ENCODE assay signal across 8 cellular contexts in genomic region chr15:41285285-41285684, GRCh38. TPM values are rescaled to one million over a fixed set of nuclear protein-coding genes. Genes with fewer than 3 reads are reported as not detected.
DNase-seq lines count a peak whose midpoint lies in the region; ATAC-seq and TF ChIP-seq lines count a peak whose summit lies in the region.

No MANE protein-coding gene starts in this region.

- H3K9me3 ChIP-seq in A673 (ENCODE audit: low read depth, low read length, poor library complexity, severe bottlenecking) (peaks cover 3% of the 10 kb centered on the region), mammary epithelial cell (replicated peaks; ENCODE audit: insufficient read depth, low read length) (no peaks in the 10 kb centered on the region), mucosa of stomach (ENCODE audit: control insufficient read depth, low read length) (no peaks in the 10 kb centered on the region)

- H3K27ac ChIP-seq in A673 (ENCODE audit: low read depth, low read length, poor library complexity, severe bottlenecking) (peak overlapping the region; percentile 94), mammary epithelial cell (ENCODE audit: insufficient read depth, low read depth, low read length) (peak overlapping the region; percentile 77), caudate nucleus (ENCODE audit: low read depth, low read length) (no peak overlapping the region)

- CTCF ChIA-PET in A673 (lab: Charles Lee): no interaction called here
- CTCF ChIA-PET in mammary epithelial cell (lab: Charles Lee; ENCODE audit: low non-redundant PET): no interaction called here

- H3K4me2 ChIP-seq in mammary epithelial cell (ENCODE audit: insufficient read depth, low read depth, low read length): peak overlapping the region; percentile 85

- TF ChIP-seq CTCF in A673 (conservative IDR thresholded peaks at IDR 0.05; ENCODE audit: low read depth, low read length) (no peak), mammary epithelial cell (conservative IDR thresholded peaks at IDR 0.05 in 1 of 2, IDR thresholded peaks at IDR 0.05 in 1 of 2; ENCODE audit: extremely low read depth in 1 of 2, insufficient read depth in 1 of 2, low read depth in 1 of 2, low read length in 2 of 2) (no peak), omental fat pad (IDR thresholded peaks at IDR 0.05) (no peak)

- H3K27me3 ChIP-seq in A673 (replicated peaks; ENCODE audit: insufficient read depth, low read depth, low read length, poor library complexity) (no peaks in the 10 kb centered on the region), mammary epithelial cell (ENCODE audit: insufficient read depth, low read length) (no peaks in the 10 kb centered on the region), mucosa of stomach (ENCODE audit: control insufficient read depth, insufficient read depth, low read length) (no peaks in the 10 kb centered on the region)

- H3K4me3 ChIP-seq in A673 (ENCODE audit: low read depth, low read length, poor library complexity, severe bottlenecking) (peak overlapping the region; percentile 72), mammary epithelial cell (replicated peaks in 1 of 3; ENCODE audit: insufficient read depth in 1 of 3, low read depth in 2 of 3, low read length in 3 of 3) (peak overlapping the region; percentile 71 to 98 (median 92)), mucosa of stomach (ENCODE audit: low read length) (peak overlapping the region; percentile 34)
- peak overlapping the region; percentile 98 for H3K4me3 ChIP-seq in Jurkat, Clone E6-1 (ENCODE audit: low read length)

- H3K9ac ChIP-seq in mammary epithelial cell (ENCODE audit: insufficient read depth, low read length): peak overlapping the region; percentile 90
- H3K9ac ChIP-seq in mucosa of stomach (ENCODE audit: low read length): peak overlapping the region; percentile 85

- ATAC-seq in HG03108 (IDR thresholded peaks at IDR 0.05; ENCODE audit: unreplicated experiment) (no peak), omental fat pad (ENCODE audit: low FRiP score) (no peak)

- WGBS in mammary epithelial cell (ENCODE audit: low coverage, missing lambda C conversion rate): 16% methylated on average over 7 of the region's 7 CpGs

- H3K4me1 ChIP-seq in A673 (ENCODE audit: insufficient read depth, low read length, poor library complexity, severe bottlenecking): peaks cover 10% of the 10 kb centered on the region
- peaks cover 11% of the 10 kb centered on the region for H3K4me1 ChIP-seq in mammary epithelial cell (ENCODE audit: insufficient read depth, low read length)
- H3K4me1 ChIP-seq in mucosa of stomach (ENCODE audit: control insufficient read depth, insufficient read depth, low read length): peaks cover 6% of the 10 kb centered on the region

- H3K79me2 ChIP-seq in mammary epithelial cell (ENCODE audit: insufficient read depth, low read length): peaks cover 54% of the 10 kb centered on the region

- H3K36me3 ChIP-seq in A673 (ENCODE audit: insufficient read depth, low read length, poor library complexity, severe bottlenecking): peaks cover 53% of the 10 kb centered on the region
- peaks cover 25% of the 10 kb centered on the region for H3K36me3 ChIP-seq in mammary epithelial cell (ENCODE audit: insufficient read depth, low read length)
- H3K36me3 ChIP-seq in mucosa of stomach (ENCODE audit: control insufficient read depth, insufficient read depth, low read length): peaks cover 5% of the 10 kb centered on the region

- in situ Hi-C loops in mammary epithelial cell (cut with MboI; ENCODE audit: low sequenced_read_pairs in 2 of 2): no loop called here

- DNase-seq in A673 (ENCODE audit: low spot score): no peak
- no peak for DNase-seq in Jurkat, Clone E6-1 (ENCODE audit: low read depth, low spot score)
- no peak for DNase-seq in mammary epithelial cell
- DNase-seq in caudate nucleus (lab: John Stamatoyannopoulos, UW): no peak
- DNase-seq in stimulated activated naive CD4-positive, alpha-beta T cell (lab: John Stamatoyannopoulos, UW): no peak
- no peak for DNase-seq in omental fat pad (ENCODE audit: low spot score)

- no peak overlapping the region for H2AFZ ChIP-seq in mammary epithelial cell (ENCODE audit: low read depth, low read length)

- intact Hi-C loops in A673 (cut with micrococcal nuclease; ENCODE audit: unreplicated experiment): loop anchor here (5.0 kb wide), 1 partner anchor 47 kb away; the partner anchor contains the start of genes NUSAP1 and OIP5
- intact Hi-C loops in mammary epithelial cell (cut with micrococcal nuclease): no loop called here

- dilution Hi-C loops in mammary epithelial cell (cut with HindIII; ENCODE audit: low sequenced_read_pairs): no loop called here

- BruUV-seq in A673 (replicated peaks; lab: Mats Ljungman, UMichigan): no TSS peak
- BruUV-seq in mammary epithelial cell (replicated peaks; lab: Mats Ljungman, UMichigan): no TSS peak

- POLR2A ChIA-PET in A673 (lab: Charles Lee; ENCODE audit: low non-redundant PET): no interaction called here

- H4K20me1 ChIP-seq in mammary epithelial cell (ENCODE audit: insufficient read depth, low read length): no peaks in the 10 kb centered on the region

RNA-seq across cellular contexts. Expression of gene OIP5, which starts 47.1 kb away (rescaled TPM):
- total RNA-seq in A673 (2021): 31.0 and 36.1 TPM in 2 replicates
- 35.2 TPM for polyA plus RNA-seq in Jurkat, Clone E6-1 (2012; ENCODE audit: insufficient read depth, insufficient read length)
- total RNA-seq in mammary epithelial cell: 1 to 10 TPM; 1.3 to 8.0 TPM
- 12.2 TPM for polyA plus RNA-seq in mammary epithelial cell
- 3.7 TPM for polyA minus RNA-seq in mammary epithelial cell
- under 1 TPM in 2 of 4 donors, not detected in 2; 0.46 to 0.48 TPM for total RNA-seq in omental fat pad

RNA-seq across cellular contexts. Expression of gene NUSAP1, which starts 47.4 kb away (rescaled TPM):
- total RNA-seq in A673 (2021) (205 and 221 TPM in 2 replicates), mammary epithelial cell (10 to 100 TPM in 1 of 2 donors, 1 to 10 TPM in 1; 3.7 to 67.3 TPM), omental fat pad (10 to 100 TPM in 1 of 4 donors, 1 to 10 TPM in 1, under 1 TPM in 1, not detected in 1; 0.74 to 11.8 (median 3.2) TPM)
- 248 TPM for polyA plus RNA-seq in Jurkat, Clone E6-1 (2012; ENCODE audit: insufficient read depth, insufficient read length)
- 86.3 TPM for polyA plus RNA-seq in mammary epithelial cell
- 192 TPM for polyA minus RNA-seq in mammary epithelial cell

RNA-seq across cellular contexts. Expression of gene CHP1, which starts 54.2 kb away (rescaled TPM):
- total RNA-seq in A673 (2021) (70.8 and 71.2 TPM in 2 replicates), mammary epithelial cell (100 to 1,000 TPM; 132 to 138 TPM), omental fat pad (100 to 1,000 TPM; 172 to 320 (median 243) TPM)
- polyA plus RNA-seq in Jurkat, Clone E6-1 (2012; ENCODE audit: insufficient read depth, insufficient read length): 24.1 TPM
- 75.9 TPM for polyA plus RNA-seq in mammary epithelial cell
- 262 TPM for polyA minus RNA-seq in mammary epithelial cell

RNA-seq across cellular contexts. Expression of gene EXD1, which starts 54.7 kb away (rescaled TPM):
- total RNA-seq in A673 (2021) (not detected in 2 replicates), mammary epithelial cell (not detected), omental fat pad (not detected)
- not detected for polyA plus RNA-seq in Jurkat, Clone E6-1 (2012; ENCODE audit: insufficient read depth, insufficient read length)
- polyA plus RNA-seq in mammary epithelial cell: 0.08 TPM
- polyA minus RNA-seq in mammary epithelial cell: not detected

Comparison
In these comparisons a context has a peak if more than half of its experiments do, and no peak if none do; other contexts are left out.
1. H3K4me3 ChIP-seq: peak in every context shown above with its lines; median percentile 98 in Jurkat, Clone E6-1; 92 in mammary epithelial cell; 72 in A673; 34 in mucosa of stomach.